24 cellular contexts compared by ENCODE assay signal in the genomic region with DNA sequence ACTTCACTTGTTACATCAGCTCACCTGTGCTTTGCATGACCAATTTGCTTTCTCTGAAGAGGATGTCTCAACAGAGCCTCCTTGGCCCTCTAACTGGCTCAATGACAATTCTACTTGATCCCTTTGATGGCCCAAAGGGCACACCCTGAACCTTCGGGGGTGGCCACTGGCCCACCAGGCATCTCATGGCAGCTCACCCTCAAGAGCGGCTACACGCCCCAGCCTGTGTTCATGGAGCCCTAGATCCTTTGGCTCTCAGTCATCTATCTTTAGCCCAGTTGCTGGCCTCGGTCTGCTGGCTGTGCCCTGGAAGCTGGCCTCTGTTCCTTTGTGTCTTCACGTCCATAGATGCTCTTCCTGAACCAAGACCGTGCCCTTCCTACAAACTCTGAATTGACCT.
DNase-seq lines count a peak whose midpoint lies in the region; TF ChIP-seq lines count a peak whose summit lies in the region.
"Had no signal": no experiment of that assay in that cellular context is flagged by ENCODE, and none has a peak within 500 bp of the region (broad histone marks: within the 10 kb centered on the region; RNA-seq: fewer than 3 reads in every experiment).

No MANE protein-coding gene starts in this region.

- H3K27me3 ChIP-seq in endodermal cell (ENCODE audit: control insufficient read depth, insufficient read depth, low read length, poor library complexity, severe bottlenecking) (no peaks in the 10 kb centered on the region), suprapubic skin (peaks cover 15% of the 10 kb centered on the region)

- peaks cover 36% of the 10 kb centered on the region for H3K9me3 Mint-ChIP-seq in endodermal cell
- H3K9me3 Mint-ChIP-seq: CD8-positive, alpha-beta memory T cell had no signal

- H3K36me3 ChIP-seq in endodermal cell (ENCODE audit: control insufficient read depth, insufficient read depth, low read length): no peaks in the 10 kb centered on the region
- no peaks in the 10 kb centered on the region for H3K36me3 ChIP-seq in suprapubic skin
- H3K36me3 ChIP-seq: BLaER1 treated with 17β-estradiol and CSF1 and Interleukin-3, amounts not matched to agents 10 nM and 100 nM had no signal

- H3K4me3 ChIP-seq in endodermal cell (ENCODE audit: low read length): no peak overlapping the region
- no peak overlapping the region for H3K4me3 ChIP-seq in suprapubic skin
- H3K4me3 ChIP-seq: A549; BLaER1 treated with 17β-estradiol and CSF1 and Interleukin-3, amounts not matched to agents 10 nM and 100 nM; GM12878 had no signal

- H3K4me1 Mint-ChIP-seq in endodermal cell: peaks cover 14% of the 10 kb centered on the region
- H3K4me1 Mint-ChIP-seq: B cell; CD4-positive, alpha-beta memory T cell; CD8-positive, alpha-beta memory T cell had no signal

- peaks cover 18% of the 10 kb centered on the region for H3K27me3 Mint-ChIP-seq in endodermal cell (ENCODE audit: insufficient read depth)

- peaks cover 6% of the 10 kb centered on the region for H3K4me1 ChIP-seq in endodermal cell (ENCODE audit: control insufficient read depth, insufficient read depth, low read length)
- H3K4me1 ChIP-seq in suprapubic skin: peaks cover 9% of the 10 kb centered on the region
- H3K4me1 ChIP-seq: A549 had no signal

- no peak for TF ChIP-seq POLR2A in suprapubic skin (IDR thresholded peaks at IDR 0.05)

- peaks cover 5% of the 10 kb centered on the region for H3K36me3 Mint-ChIP-seq in endodermal cell (ENCODE audit: low read depth)
- H3K36me3 Mint-ChIP-seq: CD4-positive, alpha-beta memory T cell; CD4-positive, CD25-positive, alpha-beta regulatory T cell; CD8-positive, alpha-beta memory T cell had no signal

- peak overlapping the region; percentile 75 for H3K27ac Mint-ChIP-seq in endodermal cell
- H3K27ac Mint-ChIP-seq: B cell; CD4-positive, alpha-beta memory T cell; CD4-positive, CD25-positive, alpha-beta regulatory T cell; CD8-positive, alpha-beta memory T cell had no signal

- H3K27ac ChIP-seq in endodermal cell (ENCODE audit: low read depth, low read length) (no peak overlapping the region), suprapubic skin (no peak overlapping the region)
- H3K27ac ChIP-seq: 22Rv1; A549; BLaER1 treated with 17β-estradiol and CSF1 and Interleukin-3, amounts not matched to agents 10 nM and 100 nM; C4-2B had no signal

- H3K4me3 Mint-ChIP-seq in endodermal cell: peak overlapping the region; percentile 24
- H3K4me3 Mint-ChIP-seq: B cell; CD4-positive, alpha-beta memory T cell; CD4-positive, CD25-positive, alpha-beta regulatory T cell; CD8-positive, alpha-beta memory T cell had no signal

- no peak overlapping the region for H3K9ac ChIP-seq in endodermal cell (ENCODE audit: extremely low read depth, low read length, poor library complexity, severe bottlenecking)
- H3K9ac ChIP-seq: BLaER1 treated with 17β-estradiol and CSF1 and Interleukin-3, amounts not matched to agents 10 nM and 100 nM had no signal

- peak; percentile 57 for DNase-seq in activated effector memory CD4-positive, alpha-beta T cell treated with anti-CD3 and anti-CD28 coated beads, Interleukin-2, amount 50 U/mL, for 16 hours
- DNase-seq in activated effector memory CD4-positive, alpha-beta T cell treated with Interleukin-2 at 50 U/mL for 16 hours: no peak
- DNase-seq in endodermal cell (no peak), suprapubic skin (ENCODE audit: low spot score in 2 of 2) (peak; percentile 10 to 32), SIG-M5 treated with dmso at 0.1 percent for 504 hours (lab: John Stamatoyannopoulos, UW; ENCODE audit: unreplicated experiment) (no peak), CD1c-positive myeloid dendritic cell (ENCODE audit: extremely low spot score) (no peak)
- DNase-seq: AML-193; CD4-positive, alpha-beta memory T cell; CD4-positive, CD25-positive, alpha-beta regulatory T cell; CD8-positive, alpha-beta memory T cell; COR-L47; DMS 273 treated with DMSO at 0.1 percent for 48 hours; DMS153; DMS53; DMS79; DND-41; EL; GDM1 had no signal

- WGBS in endodermal cell (ENCODE audit: insufficient coverage in 1 of 2, insufficient read length in 1 of 2), 2 experiments: 87 to 88% methylated on average over 3 to 6 of the region's 6 CpGs
- 93% methylated on average over 6 of the region's 6 CpGs for WGBS in suprapubic skin

- no peak for TF ChIP-seq EP300 in suprapubic skin (IDR thresholded peaks at IDR 0.05)

- peaks cover 34% of the 10 kb centered on the region for H3K9me3 ChIP-seq in endodermal cell (ENCODE audit: control insufficient read depth, low read length)
- H3K9me3 ChIP-seq in suprapubic skin: no peaks in the 10 kb centered on the region
- H3K9me3 ChIP-seq: A549 had no signal

- no peak for TF ChIP-seq CTCF in endodermal cell (conservative IDR thresholded peaks at IDR 0.05)
- no peak for TF ChIP-seq CTCF in suprapubic skin (IDR thresholded peaks at IDR 0.05)

Comparison
In these comparisons a context has a peak if more than half of its experiments do, and no peak if none do; other contexts are left out.
1. DNase-seq: peak in activated effector memory CD4-positive, alpha-beta T cell treated with anti-CD3 and anti-CD28 coated beads, Interleukin-2, amount 50 U/mL, for 16 hours (single experiment) and suprapubic skin (2 of 2); none in activated effector memory CD4-positive, alpha-beta T cell treated with Interleukin-2 at 50 U/mL for 16 hours (single experiment), endodermal cell (single experiment), SIG-M5 treated with dmso at 0.1 percent for 504 hours (single experiment) and CD1c-positive myeloid dendritic cell (single experiment).